10 cellular contexts compared by ENCODE assay signal in genomic region chr16:66619534-66620418, GRCh38. TPM values are rescaled to one million over a fixed set of nuclear protein-coding genes. Genes with fewer than 3 reads are reported as not detected.
A peak's percentile ranks its signal among the peaks of the same experiment; 100 is the strongest.
DNase-seq lines count a peak whose midpoint lies in the region; ATAC-seq, FAIRE-seq and TF ChIP-seq lines count a peak whose summit lies in the region.
"Had no signal": no experiment of that assay in that cellular context is flagged by ENCODE, and none has a peak within 500 bp of the region (broad histone marks: within the 10 kb centered on the region; RNA-seq: fewer than 3 reads in every experiment).

No MANE protein-coding gene starts in this region.

- H3K27me3 ChIP-seq in left ventricle myocardium inferior (ENCODE audit: low read depth) (no peaks in the 10 kb centered on the region), upper lobe of right lung (no peaks in the 10 kb centered on the region)

- H3K9me3 ChIP-seq in left ventricle myocardium inferior (replicated peaks) (no peaks in the 10 kb centered on the region), upper lobe of right lung (no peaks in the 10 kb centered on the region)

- H3K4me1 ChIP-seq in left ventricle myocardium inferior (peaks cover 30% of the 10 kb centered on the region), upper lobe of right lung (no peaks in the 10 kb centered on the region)

- intact Hi-C loops in cardiac septum (cut with DNase I) (no loop called here), left ventricle myocardium inferior (cut with micrococcal nuclease) (no loop called here), upper lobe of right lung (cut with DNase I) (no loop called here)

- H3K27ac ChIP-seq in left ventricle myocardium inferior (replicated peaks) (no peak overlapping the region), upper lobe of right lung (no peak overlapping the region)

- peak; percentile 12 for DNase-seq in cardiac septum (ENCODE audit: low spot score)
- DNase-seq in left ventricle myocardium inferior = no peak
- DNase-seq in RCC 7860 (ENCODE audit: low spot score) = peak; percentile 75
- DNase-seq in fibroblast of the aortic adventitia (ENCODE audit: low read depth) = peak; percentile 20
- no peak for DNase-seq in upper lobe of right lung
- no peak for DNase-seq in RKO (ENCODE audit: low spot score)
- DNase-seq in pons (ENCODE audit: low spot score) = no peak
- DNase-seq: NCI-H146 had no signal

- ATAC-seq in upper lobe of right lung = peak; percentile 23
- no peak for ATAC-seq in esophagus mucosa

- H3K36me3 ChIP-seq in left ventricle myocardium inferior = peaks cover 11% of the 10 kb centered on the region
- peaks cover 9% of the 10 kb centered on the region for H3K36me3 ChIP-seq in upper lobe of right lung

- peak; percentile 61 for FAIRE-seq in RCC 7860 (lab: Jason Lieb, UNC)

- no peak overlapping the region for H3K4me3 ChIP-seq in left ventricle myocardium inferior
- no peak overlapping the region for H3K4me3 ChIP-seq in fibroblast of the aortic adventitia (ENCODE audit: low read depth, low read length)
- H3K4me3 ChIP-seq in upper lobe of right lung = no peak overlapping the region

- no peak for TF ChIP-seq CTCF in left ventricle myocardium inferior (IDR thresholded peaks at IDR 0.05; ENCODE audit: borderline replicate concordance)
- TF ChIP-seq CTCF in fibroblast of the aortic adventitia (IDR thresholded peaks at IDR 0.05; ENCODE audit: insufficient read depth, low read length) = no peak
- no peak for TF ChIP-seq CTCF in upper lobe of right lung (IDR thresholded peaks at IDR 0.05)

RNA-seq across cellular contexts. Expression of gene CMTM3, which starts 15.3 kb away (rescaled TPM):
- total RNA-seq in cardiac septum (10.4 TPM), left ventricle myocardium inferior (8.3 TPM), fibroblast of the aortic adventitia (ENCODE audit: low replicate concordance) (7.4 and 17.8 TPM in 2 replicates), upper lobe of right lung (38.1 TPM), esophagus mucosa (3.7 TPM)

RNA-seq across cellular contexts. Expression of gene CMTM2, which starts 40.5 kb away (rescaled TPM):
- total RNA-seq in cardiac septum (1.3 TPM), left ventricle myocardium inferior (not detected), fibroblast of the aortic adventitia (ENCODE audit: low replicate concordance) (not detected in 2 replicates), upper lobe of right lung (3.1 TPM), esophagus mucosa (not detected)
- total RNA-seq: B cell had no signal

RNA-seq across cellular contexts. Expression of gene CMTM1, which starts 53.5 kb away (rescaled TPM):
- 1.3 TPM for total RNA-seq in cardiac septum
- 1.0 TPM for total RNA-seq in left ventricle myocardium inferior
- 3.2 TPM in 1 of 2 replicates, not detected in the other for total RNA-seq in fibroblast of the aortic adventitia (ENCODE audit: low replicate concordance)
- total RNA-seq in upper lobe of right lung = 8.4 TPM
- 0.60 TPM for total RNA-seq in esophagus mucosa

Comparison
In these comparisons a context has a peak if more than half of its experiments do, and no peak if none do; other contexts are left out.
1. DNase-seq: peak in cardiac septum (single experiment), RCC 7860 (single experiment) and fibroblast of the aortic adventitia (single experiment); none in left ventricle myocardium inferior (single experiment), upper lobe of right lung (single experiment), RKO (single experiment) and pons (single experiment).